In genomic region chr5:149904977-149905376, GRCh38 we compare ENCODE assay signal across 1 cellular context.
TF ChIP-seq lines count a peak whose summit lies in the region.

No MANE protein-coding gene starts in this region.

TF ChIP-seq in HCT116, 20 proteins besides CTCF, POLR2A, EP300 and RAD21 (continued from another document):
- TF ChIP-seq REST (IDR thresholded peaks at IDR 0.05; ENCODE audit: low read depth): no peak
- TF ChIP-seq CEBPB (IDR thresholded peaks at IDR 0.05; ENCODE audit: low read depth): no peak
- no peak for TF ChIP-seq TCF7L2 (IDR thresholded peaks at IDR 0.05; ENCODE audit: borderline replicate concordance, extremely low read depth, insufficient read depth, insufficient read length)
- TF ChIP-seq ZFX (IDR thresholded peaks at IDR 0.05): no peak
- no peak for TF ChIP-seq ZNF274 (IDR thresholded peaks at IDR 0.05; ENCODE audit: low read depth, low read length)
- TF ChIP-seq JUND (IDR thresholded peaks at IDR 0.05): no peak
- no peak for TF ChIP-seq EZH2 (IDR thresholded peaks at IDR 0.05)
- no peak for TF ChIP-seq MAX (IDR thresholded peaks at IDR 0.05)
- TF ChIP-seq SRF (IDR thresholded peaks at IDR 0.05; ENCODE audit: low read depth): no peak
- TF ChIP-seq ATF3 (IDR thresholded peaks at IDR 0.05): no peak
- TF ChIP-seq SIN3A (IDR thresholded peaks at IDR 0.05; ENCODE audit: low read depth): no peak
- no peak for TF ChIP-seq YY1 (IDR thresholded peaks at IDR 0.05; ENCODE audit: extremely low read depth, insufficient replicate concordance, low read depth, low read length)
- TF ChIP-seq EZH2phosphoT487 (IDR thresholded peaks at IDR 0.05; ENCODE audit: borderline replicate concordance): no peak
- TF ChIP-seq SP1 (IDR thresholded peaks at IDR 0.05; ENCODE audit: low read depth): no peak
- TF ChIP-seq ZBTB33 (IDR thresholded peaks at IDR 0.05; ENCODE audit: extremely low read depth, insufficient replicate concordance, low read length): no peak
- no peak for TF ChIP-seq POLR2AphosphoS5 (IDR thresholded peaks at IDR 0.05; ENCODE audit: low read depth, low read length)
